ENCODE assay signal across 18 cellular contexts in the genomic region with DNA sequence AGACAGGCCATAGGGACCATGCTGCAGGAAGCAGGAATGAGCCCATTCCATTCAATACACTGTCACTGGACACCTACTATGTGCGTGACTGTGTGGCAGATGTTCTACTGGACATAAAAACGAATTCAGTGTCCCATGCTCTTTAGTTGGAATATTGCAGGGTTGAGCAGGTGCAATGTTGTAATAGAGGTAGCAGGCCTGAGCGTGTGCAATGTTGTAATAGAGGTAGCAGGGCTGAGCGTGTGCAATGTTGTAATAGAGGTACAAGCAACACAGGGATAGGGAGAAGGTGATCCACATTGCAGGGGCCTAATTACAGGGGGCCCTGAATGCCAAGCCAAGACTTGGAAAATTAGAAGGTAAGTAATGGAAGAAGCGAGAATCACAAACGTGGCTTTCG.
A peak's percentile ranks its signal among the peaks of the same experiment; 100 is the strongest.
DNase-seq lines count a peak whose midpoint lies in the region; ATAC-seq, FAIRE-seq and TF ChIP-seq lines count a peak whose summit lies in the region.
"Had no signal": no experiment of that assay in that cellular context is flagged by ENCODE, and none has a peak within 500 bp of the region (broad histone marks: within the 10 kb centered on the region; RNA-seq: fewer than 3 reads in every experiment).

No MANE protein-coding gene starts in this region.

- no peaks in the 10 kb centered on the region for H3K4me1 ChIP-seq in HEK293 (ENCODE audit: control insufficient read depth, insufficient read depth, low read length)
- peaks cover 28% of the 10 kb centered on the region for H3K4me1 ChIP-seq in astrocyte (ENCODE audit: insufficient read depth, low read length)

- H2AFZ ChIP-seq in astrocyte (ENCODE audit: low read depth, low read length): no peak overlapping the region

- POLR2A ChIA-PET in HEK293 (lab: Yijun Ruan, JAX): no interaction called here

- H3K27ac ChIP-seq in HEK293 (ENCODE audit: extremely low read depth, low read depth, low read length) (no peak overlapping the region), astrocyte (ENCODE audit: low read depth, low read length) (no peak overlapping the region)
- H3K27ac ChIP-seq: SJCRH30 had no signal

- peaks cover 26% of the 10 kb centered on the region for H3K27me3 ChIP-seq in astrocyte (ENCODE audit: insufficient read depth, low read length)
- H3K27me3 ChIP-seq: SJCRH30 had no signal

- FAIRE-seq in astrocyte (lab: Jason Lieb, UNC): no peak
- FAIRE-seq: D721Med had no signal

- no peaks in the 10 kb centered on the region for H3K9me3 ChIP-seq in HEK293 (ENCODE audit: control insufficient read depth, insufficient read depth, low read depth, low read length)
- no peaks in the 10 kb centered on the region for H3K9me3 ChIP-seq in astrocyte (ENCODE audit: insufficient read depth, low read depth, low read length)
- H3K9me3 ChIP-seq: HAP-1, SJCRH30 had no signal

- no peaks in the 10 kb centered on the region for H4K20me1 ChIP-seq in astrocyte (ENCODE audit: insufficient read depth, low read length)

- peaks cover 13% of the 10 kb centered on the region for H3K9me3 Mint-ChIP-seq in astrocyte (ENCODE audit: unreplicated experiment)
- peaks cover 3% of the 10 kb centered on the region for H3K9me3 Mint-ChIP-seq in type B pancreatic cell
- H3K9me3 Mint-ChIP-seq: CD8-positive, alpha-beta memory T cell had no signal

- H3K27ac Mint-ChIP-seq in astrocyte (ENCODE audit: unreplicated experiment) (peak overlapping the region; percentile 54), type B pancreatic cell (peak overlapping the region; percentile 68)
- H3K27ac Mint-ChIP-seq: CD8-positive, alpha-beta memory T cell had no signal

- no peak for DNase-seq in astrocyte (ENCODE audit: low read depth)
- no peak for DNase-seq in type B pancreatic cell (ENCODE audit: extremely low spot score, unreplicated experiment)
- DNase-seq in GM10266 (ENCODE audit: extremely low spot score): no peak
- no peak for DNase-seq in EL
- DNase-seq in iPS-NIHi7 (ENCODE audit: extremely low spot score): no peak
- DNase-seq: ACHN; C1 segment of cervical spinal cord; CD8-positive, alpha-beta memory T cell; KBM-7; NCI-H1417 treated with DMSO at 0.1 percent for 48 hours; NCI-H187 treated with DMSO at 0.1 percent for 48 hours; NCI-H345; NCI-H524 treated with DMSO at 0.1 percent for 48 hours; SJCRH30 had no signal

- H3K36me3 ChIP-seq in HEK293 (ENCODE audit: control insufficient read depth in 2 of 2, insufficient read depth in 1 of 2, low read length in 2 of 2) (no peaks in the 10 kb centered on the region), astrocyte (ENCODE audit: insufficient read depth, low read length) (no peaks in the 10 kb centered on the region)
- H3K36me3 ChIP-seq: HAP-1, SJCRH30 had no signal

- H3K9ac ChIP-seq in astrocyte (ENCODE audit: low read length): no peak overlapping the region

- H3K36me3 Mint-ChIP-seq in astrocyte (ENCODE audit: low read depth, unreplicated experiment): no peaks in the 10 kb centered on the region
- no peaks in the 10 kb centered on the region for H3K36me3 Mint-ChIP-seq in type B pancreatic cell
- H3K36me3 Mint-ChIP-seq: CD8-positive, alpha-beta memory T cell had no signal

- CTCF ChIA-PET in HEK293 (lab: Yijun Ruan, JAX): no interaction called here

- no peaks in the 10 kb centered on the region for H3K79me2 ChIP-seq in astrocyte (ENCODE audit: insufficient read depth, low read length)

- H3K27me3 Mint-ChIP-seq in astrocyte (ENCODE audit: low read depth, unreplicated experiment): peaks cover 49% of the 10 kb centered on the region
- H3K27me3 Mint-ChIP-seq in type B pancreatic cell: no peaks in the 10 kb centered on the region

- no peak overlapping the region for H3K4me2 ChIP-seq in astrocyte (ENCODE audit: low read length)

- no peak for TF ChIP-seq CTCF in HEK293 (tag by site-specific recombination; IDR thresholded peaks at IDR 0.05)
- no peak for TF ChIP-seq CTCF in astrocyte (IDR thresholded peaks at IDR 0.05; ENCODE audit: insufficient read depth, low read depth, low read length)
- TF ChIP-seq CTCF in type B pancreatic cell (conservative IDR thresholded peaks at IDR 0.05): no peak
- no peak for TF ChIP-seq CTCF in GM10266 (IDR thresholded peaks at IDR 0.05; ENCODE audit: control insufficient read depth, insufficient read depth, low read depth, missing control alignments)

- peaks cover 23% of the 10 kb centered on the region for H3K4me1 Mint-ChIP-seq in astrocyte (ENCODE audit: low read depth, unreplicated experiment)
- peaks cover 66% of the 10 kb centered on the region for H3K4me1 Mint-ChIP-seq in type B pancreatic cell (ENCODE audit: unreplicated experiment)
- H3K4me1 Mint-ChIP-seq: CD8-positive, alpha-beta memory T cell had no signal

- H3K4me3 ChIP-seq in HEK293 (ENCODE audit: low read depth, low read length) (no peak overlapping the region), astrocyte (ENCODE audit: insufficient read depth, low read depth, low read length) (no peak overlapping the region)
- H3K4me3 ChIP-seq: HAP-1, SJCRH30 had no signal

- H3K4me3 Mint-ChIP-seq in astrocyte (ENCODE audit: unreplicated experiment): no peak overlapping the region
- no peak overlapping the region for H3K4me3 Mint-ChIP-seq in type B pancreatic cell
- H3K4me3 Mint-ChIP-seq: CD8-positive, alpha-beta memory T cell had no signal

- ATAC-seq in esophagus mucosa: peak; percentile 62

TF ChIP-seq in HEK293, 187 proteins besides CTCF, POLR2A, EP300 and RAD21:
- peak; percentile 82; the same call in 1 of the 2 replicates for TF ChIP-seq GLI4 (tag by site-specific recombination; IDR thresholded peaks at IDR 0.05)
- TF ChIP-seq TRIM28 (IDR thresholded peaks at IDR 0.05; ENCODE audit: borderline replicate concordance, low read length): no peak
- no peak for TF ChIP-seq ZNF514 (tag by site-specific recombination; IDR thresholded peaks at IDR 0.05)
